In genomic region chr12:52992240-52992639, GRCh38 we compare ENCODE assay signal across 1 cellular context. TPM values are rescaled to one million over a fixed set of nuclear protein-coding genes. Genes with fewer than 3 reads are reported as not detected.
"Had no signal": no experiment of that assay in that cellular context is flagged by ENCODE, and none has a peak within 500 bp of the region (broad histone marks: within the 10 kb centered on the region; RNA-seq: fewer than 3 reads in every experiment).

No MANE protein-coding gene starts in this region.

RNA-seq across cellular contexts. Expression of gene TNS2, which starts 57.6 kb away (rescaled TPM):
- polyA plus RNA-seq: immature natural killer cell had no signal
